Comparison of ENCODE assay signal across 8 cellular contexts in genomic region chr18:36067118-36067957, GRCh38. TPM values are rescaled to one million over a fixed set of nuclear protein-coding genes. Genes with fewer than 3 reads are reported as not detected.
DNase-seq lines count a peak whose midpoint lies in the region; ATAC-seq, FAIRE-seq and TF ChIP-seq lines count a peak whose summit lies in the region.

TSS of gene RPRD1A (minus strand) at chr18:36067559. CDS start at chr18:36067404, 155 bp downstream.

- no peaks in the 10 kb centered on the region for H3K9me1 ChIP-seq in endothelial cell of umbilical vein (replicated peaks; ENCODE audit: control insufficient read depth, extremely low read depth, insufficient read depth, low read length)

- peak within 1 kb of the TSS; percentile 87 for H3K4me3 ChIP-seq in OCI-LY7 (ENCODE audit: low read depth, low read length, poor library complexity, severe bottlenecking)
- peak within 1 kb of the TSS; percentile 60 to 92 (median 83) for H3K4me3 ChIP-seq in endothelial cell of umbilical vein (replicated peaks in 1 of 3; ENCODE audit: insufficient read depth in 1 of 3, low read depth in 1 of 3, low read length in 3 of 3)

- dilution Hi-C loops in endothelial cell of umbilical vein (cut with MboI; ENCODE audit: extremely low pct_ligation_motif_present, low sequenced_read_pairs): no loop called here

- peaks cover 11% of the 10 kb centered on the region; the same call in 1 of the 2 replicates for H3K36me3 ChIP-seq in OCI-LY7 (ENCODE audit: insufficient read depth, low read length)
- H3K36me3 ChIP-seq in endothelial cell of umbilical vein (ENCODE audit: control insufficient read depth in 2 of 2, extremely low read depth in 1 of 2, insufficient read depth in 2 of 2, low read length in 2 of 2): no peaks in the 10 kb centered on the region

- H2AFZ ChIP-seq in OCI-LY7 (ENCODE audit: low read length) (peak within 1 kb of the TSS; percentile 86), endothelial cell of umbilical vein (ENCODE audit: low read depth, low read length) (peak within 1 kb of the TSS; percentile 84)

- peak; percentile 36 for TF ChIP-seq POLR2A in endothelial cell of umbilical vein (IDR thresholded peaks at IDR 0.05; ENCODE audit: low read depth, low read length)

- H3K4me2 ChIP-seq in OCI-LY7 (ENCODE audit: low read length) (peak within 1 kb of the TSS; percentile 75), endothelial cell of umbilical vein (ENCODE audit: insufficient read depth, low read length) (peak within 1 kb of the TSS; percentile 96)

- H3K9me2 ChIP-seq in OCI-LY7 (ENCODE audit: insufficient read depth, low read length): no peaks in the 10 kb centered on the region

- no peaks in the 10 kb centered on the region for H3K27me3 ChIP-seq in endothelial cell of umbilical vein (ENCODE audit: control insufficient read depth in 2 of 2, insufficient read depth in 2 of 2, low read length in 2 of 2)

- H3K79me2 ChIP-seq in OCI-LY7 (ENCODE audit: insufficient read depth, low read depth, low read length): peaks cover 49% of the 10 kb centered on the region
- H3K79me2 ChIP-seq in endothelial cell of umbilical vein (ENCODE audit: control insufficient read depth, insufficient read depth, low read length): peaks cover 46% of the 10 kb centered on the region

- no peaks in the 10 kb centered on the region for H3K9me3 ChIP-seq in OCI-LY7 (ENCODE audit: low read length)
- H3K9me3 ChIP-seq in endothelial cell of umbilical vein (replicated peaks; ENCODE audit: control insufficient read depth, insufficient read depth, low read length): no peaks in the 10 kb centered on the region

- TF ChIP-seq CTCF in D721Med (IDR thresholded peaks at IDR 0.05; ENCODE audit: insufficient read depth, missing control alignments) (no peak), OCI-LY7 (conservative IDR thresholded peaks at IDR 0.05; ENCODE audit: low read length) (no peak), endothelial cell of umbilical vein (IDR thresholded peaks at IDR 0.05; ENCODE audit: extremely low read depth in 1 of 2, insufficient read depth in 1 of 2, low read depth in 1 of 2, low read length in 2 of 2) (no peak)

- H3K4me1 ChIP-seq in OCI-LY7 (ENCODE audit: insufficient read depth, low read length, poor library complexity, severe bottlenecking) (peaks cover 4% of the 10 kb centered on the region), endothelial cell of umbilical vein (ENCODE audit: control insufficient read depth, extremely low read depth, insufficient read depth, low read length) (peaks cover 15% of the 10 kb centered on the region)

- no TSS peak for BruUV-seq in OCI-LY7 (replicated peaks; lab: Mats Ljungman, UMichigan)
- TSS peak; percentile 41 for BruUV-seq in endothelial cell of umbilical vein (replicated peaks; lab: Mats Ljungman, UMichigan)

- peak within 1 kb of the TSS; percentile 50 for H3K27ac ChIP-seq in OCI-LY7 (ENCODE audit: low read depth, low read length, poor library complexity, severe bottlenecking)
- peak within 1 kb of the TSS; percentile 71 for H3K27ac ChIP-seq in endothelial cell of umbilical vein (ENCODE audit: insufficient read depth, low read depth, low read length)

- intact Hi-C loops in OCI-LY7 (cut with micrococcal nuclease; ENCODE audit: unreplicated experiment): loop anchor here (5.0 kb wide), 1 partner anchor 50 kb away; no protein-coding TSS in a partner anchor
- intact Hi-C loops in endothelial cell of umbilical vein (cut with micrococcal nuclease): loop anchor here (1.0 to 5.0 kb wide), 4 partner anchors 15 to 120 kb away; partner anchors contain the start of genes ELP2, MOCOS and SLC39A6

- CTCF ChIA-PET in OCI-LY7 (lab: Charles Lee; ENCODE audit: unreplicated experiment): no interaction called here
- CTCF ChIA-PET in endothelial cell of umbilical vein (lab: Charles Lee): interaction anchor here (0.9 to 1.4 kb wide), 5 partner anchors 28 to 311 kb away, joined by 5 to 7 read pairs (median 6); no protein-coding TSS in a partner anchor

- peaks cover 15% of the 10 kb centered on the region; the same call in 1 of the 2 replicates for H4K20me1 ChIP-seq in OCI-LY7 (ENCODE audit: insufficient read depth, low read length)
- no peaks in the 10 kb centered on the region for H4K20me1 ChIP-seq in endothelial cell of umbilical vein (replicated peaks; ENCODE audit: control insufficient read depth, extremely low read depth, insufficient read depth, low read length)

- POLR2A ChIA-PET in OCI-LY7 (lab: Charles Lee) (interaction anchor here (0.6 to 1.3 kb wide), 2 partner anchors 61 to 113 kb away, joined by 3 to 4 read pairs; partner anchors contain the start of gene SLC39A6), endothelial cell of umbilical vein (lab: Charles Lee) (no interaction called here)

- DNase-seq in D721Med (ENCODE audit: insufficient read length, low spot score): peak; percentile 92
- peak; percentile 88 for DNase-seq in HuH-7.5 (ENCODE audit: low spot score)
- DNase-seq in OCI-LY7 (ENCODE audit: low spot score): peak; percentile 88
- peak; percentile 96 for DNase-seq in activated T-cell treated with anti-CD3 and anti-CD28 coated beads for 1 hour (ENCODE audit: low read depth)
- peak; percentile 97 for DNase-seq in endothelial cell of umbilical vein (ENCODE audit: low read depth, low spot score)
- peak; percentile 84 for DNase-seq in middle frontal gyrus (ENCODE audit: extremely low spot score, low spot score)
- peak; percentile 98 for DNase-seq in stimulated activated CD8-positive, alpha-beta memory T cell treated with anti-CD3 and anti-CD28 coated beads, Interleukin-2, amount 100 ng/mL, for 48 hours (ENCODE audit: low read depth in 2 of 2)

- ATAC-seq in GM21526 (IDR thresholded peaks at IDR 0.05; ENCODE audit: low FRiP score, unreplicated experiment): peak; percentile 94

- FAIRE-seq in D721Med (lab: Jason Lieb, UNC): no peak
- FAIRE-seq in endothelial cell of umbilical vein (lab: Jason Lieb, UNC): peak; percentile 97

- H3K9ac ChIP-seq in endothelial cell of umbilical vein (replicated peaks; ENCODE audit: extremely low read depth, insufficient read depth, low read length): peak within 1 kb of the TSS; percentile 90

TF ChIP-seq in endothelial cell of umbilical vein, 7 proteins besides CTCF, POLR2A, EP300 and RAD21:
- TF ChIP-seq EZH2 (IDR thresholded peaks at IDR 0.05; ENCODE audit: borderline replicate concordance, low read depth, low read length, severe bottlenecking) (no peak), FOS (IDR thresholded peaks at IDR 0.05; ENCODE audit: borderline replicate concordance, insufficient read depth, low read length) (peak; percentile 41), GATA2 (IDR thresholded peaks at IDR 0.05; ENCODE audit: insufficient read depth, insufficient read length, low read depth, low read length) (no peak), MAX (IDR thresholded peaks at IDR 0.05; ENCODE audit: insufficient read depth, insufficient read length) (peak; percentile 23), POLR2AphosphoS5 (IDR thresholded peaks at IDR 0.05; ENCODE audit: insufficient read depth, low read depth, low read length) (peak; percentile 49)

RNA-seq across cellular contexts. Expression of gene RPRD1A, which starts in this region (rescaled TPM):
- 45.4 and 51.6 TPM in 2 replicates for total RNA-seq in OCI-LY7 (2014; rRNA removed; shearing (Covaris generic))
- total RNA-seq in OCI-LY7 (2022) (37.9 and 42.2 TPM in 2 replicates), endothelial cell of umbilical vein (47.4 and 50.7 TPM in 2 replicates)
- 11.7 and 13.5 TPM in 2 replicates for polyA plus RNA-seq in endothelial cell of umbilical vein
- polyA plus RNA-seq in endothelial cell of umbilical vein (2011; cell fraction: cytosol; rRNA removed): 15.8 and 16.6 TPM in 2 replicates
- polyA plus RNA-seq in endothelial cell of umbilical vein (2011; cell fraction: nucleus; rRNA removed): 45.0 and 74.5 TPM in 2 replicates
- polyA plus RNA-seq in endothelial cell of umbilical vein (2012): 29.8 and 39.3 TPM in 2 replicates
- 26.8 and 30.2 TPM in 2 replicates for polyA minus RNA-seq in endothelial cell of umbilical vein
- 42.0 TPM for polyA minus RNA-seq in endothelial cell of umbilical vein (2011; cell fraction: cytosol; rRNA and poly(A)+ RNA removed)
- polyA minus RNA-seq in endothelial cell of umbilical vein (2011; cell fraction: nucleus; rRNA and poly(A)+ RNA removed): 93.5 and 98.1 TPM in 2 replicates

Comparison
In these comparisons a context has a peak if more than half of its experiments do, and no peak if none do; other contexts are left out.
1. Peak in every context shown above with its lines: DNase-seq, ATAC-seq, H3K4me3 ChIP-seq and H3K27ac ChIP-seq.